8 cellular contexts compared by ENCODE assay signal in genomic region chr2:171160119-171160629, GRCh38. TPM values are rescaled to one million over a fixed set of nuclear protein-coding genes. Genes with fewer than 3 reads are reported as not detected.
DNase-seq lines count a peak whose midpoint lies in the region; TF ChIP-seq lines count a peak whose summit lies in the region.

No MANE protein-coding gene starts in this region.

- CTCF ChIA-PET in HEK293T (lab: Yijun Ruan, JAX) = interaction anchor here (1.6 kb wide), 1 partner anchor 256 kb away, joined by 4 read pairs; no protein-coding TSS in a partner anchor

- H3K36me3 ChIP-seq in kidney epithelial cell (ENCODE audit: control insufficient read depth, insufficient read depth, low read length) = no peaks in the 10 kb centered on the region

- TF ChIP-seq CTCF in WI38 (IDR thresholded peaks at IDR 0.05; ENCODE audit: low read depth, low read length) = no peak
- TF ChIP-seq CTCF in cardiac fibroblast (IDR thresholded peaks at IDR 0.05; ENCODE audit: low read depth, low read length) = no peak
- TF ChIP-seq CTCF in kidney epithelial cell (IDR thresholded peaks at IDR 0.05; ENCODE audit: insufficient read depth, low read length, poor library complexity, severe bottlenecking) = no peak

- POLR2A ChIA-PET in HEK293T (lab: Yijun Ruan, JAX) = interaction anchor here (0.6 to 1.5 kb wide), 3 partner anchors 19 to 274 kb away, joined by 3 to 4 read pairs (median 3); partner anchors contain the start of genes DCAF17 and METTL8

- H3K4me3 ChIP-seq in WI38 (ENCODE audit: low read depth, low read length) = peak overlapping the region; percentile 95
- H3K4me3 ChIP-seq in cardiac fibroblast (replicated peaks in 1 of 2; ENCODE audit: low read depth in 2 of 2, low read length in 2 of 2) = peak overlapping the region; percentile 79 to 95
- H3K4me3 ChIP-seq in kidney epithelial cell (ENCODE audit: low read depth, low read length) = peak overlapping the region; percentile 97

- DNase-seq in GM04504 (ENCODE audit: low read depth) = peak; percentile 26
- peak; percentile 59 for DNase-seq in HEK293T (ENCODE audit: extremely low spot score)
- peak; percentile 56 for DNase-seq in NCI-H1092 treated with DMSO at 0.1 percent for 48 hours (lab: John Stamatoyannopoulos, UW)
- DNase-seq in cardiac fibroblast (ENCODE audit: low read depth in 2 of 2) = peak; percentile 68 to 72
- DNase-seq in kidney epithelial cell (ENCODE audit: low read depth) = no peak
- peak; percentile 81 for DNase-seq in stimulated activated CD4-positive, alpha-beta T cell treated with anti-CD3 and anti-CD28 coated beads, Interleukin-15, amount 100 ng/mL, for 24 hours
- DNase-seq in NCI-H187 treated with DMSO at 0.1 percent for 48 hours (lab: John Stamatoyannopoulos, UW) = no peak

- no peaks in the 10 kb centered on the region for H3K27me3 ChIP-seq in kidney epithelial cell (ENCODE audit: control insufficient read depth, insufficient read depth, low read length)

TF ChIP-seq in HEK293T, 16 proteins besides CTCF, POLR2A, EP300 and RAD21:
- TF ChIP-seq HDGF (IDR thresholded peaks at IDR 0.05; ENCODE audit: borderline replicate concordance) = no peak
- TF ChIP-seq FOXK2 (IDR thresholded peaks at IDR 0.05) = no peak
- TF ChIP-seq LEF1 (IDR thresholded peaks at IDR 0.05; ENCODE audit: borderline replicate concordance) = no peak
- no peak for TF ChIP-seq NFRKB (IDR thresholded peaks at IDR 0.05)
- TF ChIP-seq FOXM1 (IDR thresholded peaks at IDR 0.05; ENCODE audit: borderline replicate concordance) = no peak
- no peak for TF ChIP-seq ELF4 (IDR thresholded peaks at IDR 0.05)
- TF ChIP-seq L3MBTL2 (conservative IDR thresholded peaks at IDR 0.05) = peak; percentile 26; the same call in 1 of the 2 replicates

RNA-seq across cellular contexts. Expression of gene TLK1, which starts 0.5 kb away (rescaled TPM):
- 19.9 and 24.4 TPM in 2 replicates for total RNA-seq in kidney epithelial cell

Comparison
In these comparisons a context has a peak if more than half of its experiments do, and no peak if none do; other contexts are left out.
1. DNase-seq: peak in GM04504 (single experiment), HEK293T (single experiment), NCI-H1092 treated with DMSO at 0.1 percent for 48 hours (single experiment), cardiac fibroblast (2 of 2) and stimulated activated CD4-positive, alpha-beta T cell treated with anti-CD3 and anti-CD28 coated beads, Interleukin-15, amount 100 ng/mL, for 24 hours (single experiment); none in kidney epithelial cell (single experiment) and NCI-H187 treated with DMSO at 0.1 percent for 48 hours (single experiment).
2. Peak in every context shown above with its lines, with median percentiles within 50 percentile points of each other: H3K4me3 ChIP-seq.